ENCODE assay signal across 19 cellular contexts in genomic region chr18:9619990-9620389, GRCh38. TPM values are rescaled to one million over a fixed set of nuclear protein-coding genes. Genes with fewer than 3 reads are reported as not detected.
A peak's percentile ranks its signal among the peaks of the same experiment; 100 is the strongest.
DNase-seq lines count a peak whose midpoint lies in the region; ATAC-seq and TF ChIP-seq lines count a peak whose summit lies in the region.
"Had no signal": no experiment of that assay in that cellular context is flagged by ENCODE, and none has a peak within 500 bp of the region (broad histone marks: within the 10 kb centered on the region; RNA-seq: fewer than 3 reads in every experiment).

No MANE protein-coding gene starts in this region.

- no peaks in the 10 kb centered on the region for H3K79me2 ChIP-seq in smooth muscle cell (ENCODE audit: low read depth)

- POLR2A ChIA-PET in activated CD8-positive, alpha-beta T cell treated with anti-CD3 and anti-CD28 coated beads for 36 hours (lab: Charles Lee) = no interaction called here
- POLR2A ChIA-PET in activated CD8-positive, alpha-beta T cell treated with anti-CD3 and anti-CD28 coated beads, Interleukin-2, amount 10 ng/mL, durations not matched to agents 7 days and 5 days (lab: Charles Lee) = no interaction called here

- CTCF ChIA-PET in activated CD8-positive, alpha-beta T cell treated with anti-CD3 and anti-CD28 coated beads for 36 hours (lab: Charles Lee) = no interaction called here
- CTCF ChIA-PET in activated CD8-positive, alpha-beta T cell treated with anti-CD3 and anti-CD28 coated beads, Interleukin-2, amount 10 ng/mL, durations not matched to agents 7 days and 5 days (lab: Charles Lee) = interaction anchor here (1.1 to 1.2 kb wide), 2 partner anchors 332 to 923 kb away, joined by 3 to 4 read pairs; no protein-coding TSS in a partner anchor

- H3K36me3 ChIP-seq in RWPE2 (ENCODE audit: low read depth) = no peaks in the 10 kb centered on the region
- H3K36me3 ChIP-seq in smooth muscle cell (ENCODE audit: low read depth) = no peaks in the 10 kb centered on the region
- H3K36me3 ChIP-seq: adrenal gland, prostate gland, SJCRH30 had no signal

- no peak overlapping the region for H3K27ac Mint-ChIP-seq in activated CD8-positive, alpha-beta T cell treated with anti-CD3 and anti-CD28 coated beads for 36 hours
- no peak overlapping the region for H3K27ac Mint-ChIP-seq in activated CD8-positive, alpha-beta T cell treated with anti-CD3 and anti-CD28 coated beads, Interleukin-2, amount 10 ng/mL, durations not matched to agents 7 days and 5 days
- H3K27ac Mint-ChIP-seq: activated T-helper 2 cell treated with anti-CD3 and anti-CD28 coated beads, Interferon-gamma antibody, Interleukin-2, Interleukin-4, amounts not matched to agents 10 μg/mL and 5 μg/mL and 100 μg/mL, durations not matched to agents 14 hours and 24 hours and 36 hours had no signal

- H3K9me3 Mint-ChIP-seq in activated CD8-positive, alpha-beta T cell treated with anti-CD3 and anti-CD28 coated beads for 36 hours = no peaks in the 10 kb centered on the region
- no peaks in the 10 kb centered on the region for H3K9me3 Mint-ChIP-seq in activated CD8-positive, alpha-beta T cell treated with anti-CD3 and anti-CD28 coated beads, Interleukin-2, amount 10 ng/mL, durations not matched to agents 7 days and 5 days (ENCODE audit: insufficient read depth)
- H3K9me3 Mint-ChIP-seq: activated T-helper 2 cell treated with anti-CD3 and anti-CD28 coated beads, Interferon-gamma antibody, Interleukin-2, Interleukin-4, amounts not matched to agents 10 μg/mL and 5 μg/mL and 100 μg/mL, durations not matched to agents 14 hours and 24 hours and 36 hours; CD4-positive, alpha-beta memory T cell had no signal

- H4K20me1 ChIP-seq in smooth muscle cell (ENCODE audit: low read depth) = no peaks in the 10 kb centered on the region

- no peaks in the 10 kb centered on the region for H3K27me3 Mint-ChIP-seq in activated CD8-positive, alpha-beta T cell treated with anti-CD3 and anti-CD28 coated beads for 36 hours
- H3K27me3 Mint-ChIP-seq in activated CD8-positive, alpha-beta T cell treated with anti-CD3 and anti-CD28 coated beads, Interleukin-2, amount 10 ng/mL, durations not matched to agents 7 days and 5 days (ENCODE audit: low read depth) = peaks cover 9% of the 10 kb centered on the region

- H3K36me3 Mint-ChIP-seq in activated CD8-positive, alpha-beta T cell treated with anti-CD3 and anti-CD28 coated beads for 36 hours (ENCODE audit: low read depth) = no peaks in the 10 kb centered on the region
- no peaks in the 10 kb centered on the region for H3K36me3 Mint-ChIP-seq in activated CD8-positive, alpha-beta T cell treated with anti-CD3 and anti-CD28 coated beads, Interleukin-2, amount 10 ng/mL, durations not matched to agents 7 days and 5 days (ENCODE audit: low read depth)

- no peak overlapping the region for H3K4me3 Mint-ChIP-seq in activated CD8-positive, alpha-beta T cell treated with anti-CD3 and anti-CD28 coated beads for 36 hours
- H3K4me3 Mint-ChIP-seq in activated CD8-positive, alpha-beta T cell treated with anti-CD3 and anti-CD28 coated beads, Interleukin-2, amount 10 ng/mL, durations not matched to agents 7 days and 5 days = no peak overlapping the region
- H3K4me3 Mint-ChIP-seq: CD4-positive, alpha-beta memory T cell had no signal

- ATAC-seq in activated CD8-positive, alpha-beta T cell treated with anti-CD3 and anti-CD28 coated beads for 36 hours = peak; percentile 7
- ATAC-seq in activated CD8-positive, alpha-beta T cell treated with anti-CD3 and anti-CD28 coated beads, Interleukin-2, amount 10 ng/mL, durations not matched to agents 7 days and 5 days = no peak
- no peak for ATAC-seq in RWPE2 (ENCODE audit: low read depth)
- no peak for ATAC-seq in HG03432 (IDR thresholded peaks at IDR 0.05; ENCODE audit: unreplicated experiment)

- intact Hi-C loops in activated CD8-positive, alpha-beta T cell treated with anti-CD3 and anti-CD28 coated beads for 36 hours (cut with micrococcal nuclease) = no loop called here

- H3K4me3 ChIP-seq in RWPE2 (ENCODE audit: severe bottlenecking) = no peak overlapping the region
- no peak overlapping the region for H3K4me3 ChIP-seq in smooth muscle cell
- H3K4me3 ChIP-seq: adrenal gland, prostate gland, SJCRH30 had no signal

- peak overlapping the region; percentile 58 for H3K27ac ChIP-seq in RWPE2 (ENCODE audit: poor library complexity, severe bottlenecking)
- H3K27ac ChIP-seq in smooth muscle cell (ENCODE audit: low read depth) = peak overlapping the region; percentile 78
- H3K27ac ChIP-seq: adrenal gland, prostate gland, SJCRH30 had no signal

- H3K4me1 Mint-ChIP-seq in activated CD8-positive, alpha-beta T cell treated with anti-CD3 and anti-CD28 coated beads for 36 hours (ENCODE audit: low read depth) = peaks cover 14% of the 10 kb centered on the region
- H3K4me1 Mint-ChIP-seq in activated CD8-positive, alpha-beta T cell treated with anti-CD3 and anti-CD28 coated beads, Interleukin-2, amount 10 ng/mL, durations not matched to agents 7 days and 5 days (ENCODE audit: low read depth) = peaks cover 34% of the 10 kb centered on the region

- WGBS in smooth muscle cell (ENCODE audit: low lambda C conversion rate) = 73% methylated on average over 8 of the region's 8 CpGs

- DNase-seq in activated CD8-positive, alpha-beta T cell treated with anti-CD3 and anti-CD28 coated beads for 36 hours = no peak
- DNase-seq in activated CD8-positive, alpha-beta T cell treated with anti-CD3 and anti-CD28 coated beads, Interleukin-2, amount 10 ng/mL, durations not matched to agents 7 days and 5 days = no peak
- DNase-seq in RWPE2 (ENCODE audit: low spot score) (no peak), fibroblast of peridontal ligament (ENCODE audit: extremely low read depth) (peak; percentile 44), smooth muscle cell (lab: John Stamatoyannopoulos, UW; ENCODE audit: unreplicated experiment) (no peak), ACHN (no peak), retina (no peak)
- DNase-seq: CD4-positive, alpha-beta memory T cell; central memory CD4-positive, alpha-beta T cell; effector CD8-positive, alpha-beta T cell; GOT3; NCI-H1048; NCI-H524; SJCRH30; stimulated activated CD4-positive, alpha-beta T cell treated with anti-CD3 and anti-CD28 coated beads, Interleukin-12 subunit alpha, Interleukin-12 subunit beta, amount 100 ng/mL, for 4 hours had no signal

- no peaks in the 10 kb centered on the region for H3K9me3 ChIP-seq in RWPE2 (ENCODE audit: severe bottlenecking)
- no peaks in the 10 kb centered on the region for H3K9me3 ChIP-seq in smooth muscle cell (replicated peaks; ENCODE audit: low read depth)
- H3K9me3 ChIP-seq: adrenal gland, prostate gland, SJCRH30 had no signal

- H3F3A ChIP-seq in smooth muscle cell (ENCODE audit: low read depth) = peaks cover 23% of the 10 kb centered on the region

- no peak overlapping the region for H3K9ac ChIP-seq in smooth muscle cell (ENCODE audit: low read depth)

- peak overlapping the region; percentile 36 for H3K4me2 ChIP-seq in smooth muscle cell

- TF ChIP-seq CTCF in activated CD8-positive, alpha-beta T cell treated with anti-CD3 and anti-CD28 coated beads for 36 hours (IDR thresholded peaks at IDR 0.05) = no peak
- TF ChIP-seq CTCF in RWPE2 (IDR thresholded peaks at IDR 0.05; ENCODE audit: poor library complexity, severe bottlenecking) (no peak), smooth muscle cell (IDR thresholded peaks at IDR 0.05; ENCODE audit: borderline replicate concordance, insufficient read depth, poor library complexity, severe bottlenecking) (no peak)

- peaks cover 30% of the 10 kb centered on the region for H3K4me1 ChIP-seq in RWPE2 (ENCODE audit: insufficient read depth, poor library complexity, severe bottlenecking)
- H3K4me1 ChIP-seq in smooth muscle cell (ENCODE audit: low read depth) = peaks cover 14% of the 10 kb centered on the region
- H3K4me1 ChIP-seq: prostate gland had no signal

- no peaks in the 10 kb centered on the region for H3K27me3 ChIP-seq in RWPE2 (ENCODE audit: insufficient read depth, poor library complexity, severe bottlenecking)
- H3K27me3 ChIP-seq in smooth muscle cell (ENCODE audit: low read depth) = no peaks in the 10 kb centered on the region
- H3K27me3 ChIP-seq: adrenal gland, SJCRH30 had no signal

- no peak overlapping the region for H2AFZ ChIP-seq in smooth muscle cell (ENCODE audit: low read depth)

- in situ Hi-C loops in ACHN (cut with HindIII; ENCODE audit: low pct_ligation_motif_present, low pct_unique_long_range_greater_than_20kb, low sequenced_read_pairs) = no loop called here

RNA-seq across cellular contexts. Expression of gene PPP4R1, which starts 5.6 kb away (rescaled TPM):
- total RNA-seq in activated CD8-positive, alpha-beta T cell treated with anti-CD3 and anti-CD28 coated beads for 36 hours = 10 to 100 TPM; 31.4 to 31.7 TPM
- total RNA-seq in activated CD8-positive, alpha-beta T cell treated with anti-CD3 and anti-CD28 coated beads, Interleukin-2, amount 10 ng/mL, durations not matched to agents 7 days and 5 days = 10 to 100 TPM; 42.2 to 42.9 TPM
- 78.4 and 89.7 TPM in 2 replicates for total RNA-seq in smooth muscle cell
- polyA plus RNA-seq in smooth muscle cell = 25.9 and 27.5 TPM in 2 replicates
